Comparison of ENCODE assay signal across 2 cellular contexts in genomic region chr20:23232679-23233308, GRCh38.
TF ChIP-seq lines count a peak whose summit lies in the region.

No MANE protein-coding gene starts in this region.

TF ChIP-seq in IMR-90, 13 proteins besides CTCF, POLR2A, EP300 and RAD21 (continued from another document):
- TF ChIP-seq, protein P1, sequence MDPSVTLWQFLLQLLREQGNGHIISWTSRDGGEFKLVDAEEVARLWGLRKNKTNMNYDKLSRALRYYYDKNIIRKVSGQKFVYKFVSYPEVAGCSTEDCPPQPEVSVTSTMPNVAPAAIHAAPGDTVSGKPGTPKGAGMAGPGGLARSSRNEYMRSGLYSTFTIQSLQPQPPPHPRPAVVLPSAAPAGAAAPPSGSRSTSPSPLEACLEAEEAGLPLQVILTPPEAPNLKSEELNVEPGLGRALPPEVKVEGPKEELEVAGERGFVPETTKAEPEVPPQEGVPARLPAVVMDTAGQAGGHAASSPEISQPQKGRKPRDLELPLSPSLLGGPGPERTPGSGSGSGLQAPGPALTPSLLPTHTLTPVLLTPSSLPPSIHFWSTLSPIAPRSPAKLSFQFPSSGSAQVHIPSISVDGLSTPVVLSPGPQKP (IDR thresholded peaks at IDR 0.05; ENCODE audit: borderline replicate concordance, low read depth, low read length) = no peak
- TF ChIP-seq USF2 (IDR thresholded peaks at IDR 0.05; ENCODE audit: low read depth, low read length) (no peak), RFX5 (IDR thresholded peaks at IDR 0.05; ENCODE audit: low read depth, low read length) (no peak), CEBPB (IDR thresholded peaks at IDR 0.05; ENCODE audit: low read depth, low read length) (no peak), MXI1 (IDR thresholded peaks at IDR 0.05; ENCODE audit: borderline replicate concordance, low read depth, low read length) (no peak), FOS (IDR thresholded peaks at IDR 0.05; ENCODE audit: low read depth, low read length) (no peak)
TF ChIP-seq in IMR-90: peak in this region for 0.

TF ChIP-seq in HepG2, 621 proteins besides CTCF, POLR2A, EP300 and RAD21 (continued from another document and continues in another):
- TF ChIP-seq ZNF280B (CRISPR knock-in tag; IDR thresholded peaks at IDR 0.05; ENCODE audit: borderline replicate concordance) (peak; percentile 69; the same call in 1 of the 2 replicates), SNAI1 (CRISPR knock-in tag; IDR thresholded peaks at IDR 0.05; ENCODE audit: borderline replicate concordance) (no peak), ZNF839 (CRISPR knock-in tag; IDR thresholded peaks at IDR 0.05; ENCODE audit: borderline replicate concordance) (peak; percentile 80; the same call in 1 of the 2 replicates), FLYWCH1 (CRISPR knock-in tag; IDR thresholded peaks at IDR 0.05) (no peak), MIER3 (CRISPR knock-in tag; IDR thresholded peaks at IDR 0.05; ENCODE audit: borderline replicate concordance) (no peak), SCMH1 (CRISPR knock-in tag; IDR thresholded peaks at IDR 0.05; ENCODE audit: borderline replicate concordance) (no peak), SMAD3 (CRISPR knock-in tag; IDR thresholded peaks at IDR 0.05) (no peak), FOXP4 (CRISPR knock-in tag; IDR thresholded peaks at IDR 0.05) (peak; percentile 48), GABPA (IDR thresholded peaks at IDR 0.05; ENCODE audit: low read depth, low read length) (no peak), GABPA (CRISPR knock-in tag; IDR thresholded peaks at IDR 0.05; ENCODE audit: low read depth) (no peak), CBX1 (IDR thresholded peaks at IDR 0.05; ENCODE audit: low read depth) (no peak), PLRG1 (conservative IDR thresholded peaks at IDR 0.05) (no peak), SRSF4 (IDR thresholded peaks at IDR 0.05; ENCODE audit: low read depth, low read length, poor library complexity, severe bottlenecking) (no peak), ZNF207 (IDR thresholded peaks at IDR 0.05; ENCODE audit: borderline replicate concordance) (no peak), ZNF430 (CRISPR knock-in tag; IDR thresholded peaks at IDR 0.05) (peak; percentile 42; the same call in 1 of the 2 replicates), CBX5 (CRISPR knock-in tag; IDR thresholded peaks at IDR 0.05; ENCODE audit: borderline replicate concordance) (0 out of 2 replicates have a peak, but pooled peaks have one; percentile 56), ZIK1 (CRISPR knock-in tag; IDR thresholded peaks at IDR 0.05; ENCODE audit: borderline replicate concordance, low read depth) (no peak), ATF7-NPFF (CRISPR knock-in tag; IDR thresholded peaks at IDR 0.05; ENCODE audit: low read depth) (no peak), RFX5 (IDR thresholded peaks at IDR 0.05; ENCODE audit: low read depth, low read length) (no peak), ZNF891 (CRISPR knock-in tag; IDR thresholded peaks at IDR 0.05) (peak; percentile 79; the same call in 1 of the 2 replicates), MZF1 (CRISPR knock-in tag; IDR thresholded peaks at IDR 0.05; ENCODE audit: borderline replicate concordance) (no peak), TEAD2 (CRISPR knock-in tag; IDR thresholded peaks at IDR 0.05) (no peak), FOSL1 (CRISPR knock-in tag; IDR thresholded peaks at IDR 0.05; ENCODE audit: borderline replicate concordance) (no peak; the same call in 1 of the 2 replicates), NR2F2 (IDR thresholded peaks at IDR 0.05; ENCODE audit: borderline replicate concordance, low read depth) (no peak), ZNF317 (CRISPR knock-in tag; IDR thresholded peaks at IDR 0.05) (peak; percentile 76), MAFK (conservative IDR thresholded peaks at IDR 0.05 in 1 of 2, IDR thresholded peaks at IDR 0.05 in 1 of 2; ENCODE audit: low read length in 2 of 2) (no peak), TAF1 (CRISPR knock-in tag; IDR thresholded peaks at IDR 0.05) (no peak), CC2D1A (CRISPR knock-in tag; IDR thresholded peaks at IDR 0.05) (no peak), ZNF883 (CRISPR knock-in tag; IDR thresholded peaks at IDR 0.05; ENCODE audit: not compliant biosample characterization) (no peak), HMG20A (CRISPR knock-in tag; IDR thresholded peaks at IDR 0.05; ENCODE audit: borderline replicate concordance) (no peak), ARID2 (CRISPR knock-in tag; IDR thresholded peaks at IDR 0.05; ENCODE audit: borderline replicate concordance) (no peak), SIX1 (CRISPR knock-in tag; IDR thresholded peaks at IDR 0.05; ENCODE audit: borderline replicate concordance) (no peak), FOXA1 (IDR thresholded peaks at IDR 0.05) (peak; percentile 43; the same call in 1 of the 2 replicates), FOXA1 (CRISPR knock-in tag; IDR thresholded peaks at IDR 0.05) (peak; percentile 79)
- TF ChIP-seq, protein P2, sequence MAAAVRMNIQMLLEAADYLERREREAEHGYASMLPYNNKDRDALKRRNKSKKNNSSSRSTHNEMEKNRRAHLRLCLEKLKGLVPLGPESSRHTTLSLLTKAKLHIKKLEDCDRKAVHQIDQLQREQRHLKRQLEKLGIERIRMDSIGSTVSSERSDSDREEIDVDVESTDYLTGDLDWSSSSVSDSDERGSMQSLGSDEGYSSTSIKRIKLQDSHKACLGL (CRISPR knock-in tag; IDR thresholded peaks at IDR 0.05) = no peak
- TF ChIP-seq, protein P3, sequence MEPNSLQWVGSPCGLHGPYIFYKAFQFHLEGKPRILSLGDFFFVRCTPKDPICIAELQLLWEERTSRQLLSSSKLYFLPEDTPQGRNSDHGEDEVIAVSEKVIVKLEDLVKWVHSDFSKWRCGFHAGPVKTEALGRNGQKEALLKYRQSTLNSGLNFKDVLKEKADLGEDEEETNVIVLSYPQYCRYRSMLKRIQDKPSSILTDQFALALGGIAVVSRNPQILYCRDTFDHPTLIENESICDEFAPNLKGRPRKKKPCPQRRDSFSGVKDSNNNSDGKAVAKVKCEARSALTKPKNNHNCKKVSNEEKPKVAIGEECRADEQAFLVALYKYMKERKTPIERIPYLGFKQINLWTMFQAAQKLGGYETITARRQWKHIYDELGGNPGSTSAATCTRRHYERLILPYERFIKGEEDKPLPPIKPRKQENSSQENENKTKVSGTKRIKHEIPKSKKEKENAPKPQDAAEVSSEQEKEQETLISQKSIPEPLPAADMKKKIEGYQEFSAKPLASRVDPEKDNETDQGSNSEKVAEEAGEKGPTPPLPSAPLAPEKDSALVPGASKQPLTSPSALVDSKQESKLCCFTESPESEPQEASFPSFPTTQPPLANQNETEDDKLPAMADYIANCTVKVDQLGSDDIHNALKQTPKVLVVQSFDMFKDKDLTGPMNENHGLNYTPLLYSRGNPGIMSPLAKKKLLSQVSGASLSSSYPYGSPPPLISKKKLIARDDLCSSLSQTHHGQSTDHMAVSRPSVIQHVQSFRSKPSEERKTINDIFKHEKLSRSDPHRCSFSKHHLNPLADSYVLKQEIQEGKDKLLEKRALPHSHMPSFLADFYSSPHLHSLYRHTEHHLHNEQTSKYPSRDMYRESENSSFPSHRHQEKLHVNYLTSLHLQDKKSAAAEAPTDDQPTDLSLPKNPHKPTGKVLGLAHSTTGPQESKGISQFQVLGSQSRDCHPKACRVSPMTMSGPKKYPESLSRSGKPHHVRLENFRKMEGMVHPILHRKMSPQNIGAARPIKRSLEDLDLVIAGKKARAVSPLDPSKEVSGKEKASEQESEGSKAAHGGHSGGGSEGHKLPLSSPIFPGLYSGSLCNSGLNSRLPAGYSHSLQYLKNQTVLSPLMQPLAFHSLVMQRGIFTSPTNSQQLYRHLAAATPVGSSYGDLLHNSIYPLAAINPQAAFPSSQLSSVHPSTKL (CRISPR knock-in tag; IDR thresholded peaks at IDR 0.05) = peak; percentile 27; the same call in 1 of the 2 replicates
- TF ChIP-seq, protein P4, sequence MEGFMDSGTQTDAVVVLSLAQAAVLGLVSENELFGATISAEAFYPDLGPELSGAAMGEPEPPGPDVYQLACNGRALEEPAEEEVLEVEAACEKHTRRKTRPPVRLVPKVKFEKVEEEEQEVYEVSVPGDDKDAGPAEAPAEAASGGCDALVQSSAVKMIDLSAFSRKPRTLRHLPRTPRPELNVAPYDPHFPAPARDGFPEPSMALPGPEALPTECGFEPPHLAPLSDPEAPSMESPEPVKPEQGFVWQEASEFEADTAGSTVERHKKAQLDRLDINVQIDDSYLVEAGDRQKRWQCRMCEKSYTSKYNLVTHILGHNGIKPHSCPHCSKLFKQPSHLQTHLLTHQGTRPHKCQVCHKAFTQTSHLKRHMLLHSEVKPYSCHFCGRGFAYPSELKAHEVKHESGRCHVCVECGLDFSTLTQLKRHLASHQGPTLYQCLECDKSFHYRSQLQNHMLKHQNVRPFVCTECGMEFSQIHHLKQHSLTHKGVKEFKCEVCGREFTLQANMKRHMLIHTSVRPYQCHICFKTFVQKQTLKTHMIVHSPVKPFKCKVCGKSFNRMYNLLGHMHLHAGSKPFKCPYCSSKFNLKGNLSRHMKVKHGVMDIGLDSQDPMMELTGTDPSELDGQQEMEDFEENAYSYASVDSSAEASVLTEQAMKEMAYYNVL (CRISPR knock-in tag; IDR thresholded peaks at IDR 0.05; ENCODE audit: borderline replicate concordance) = no peak
- TF ChIP-seq, protein P5, sequence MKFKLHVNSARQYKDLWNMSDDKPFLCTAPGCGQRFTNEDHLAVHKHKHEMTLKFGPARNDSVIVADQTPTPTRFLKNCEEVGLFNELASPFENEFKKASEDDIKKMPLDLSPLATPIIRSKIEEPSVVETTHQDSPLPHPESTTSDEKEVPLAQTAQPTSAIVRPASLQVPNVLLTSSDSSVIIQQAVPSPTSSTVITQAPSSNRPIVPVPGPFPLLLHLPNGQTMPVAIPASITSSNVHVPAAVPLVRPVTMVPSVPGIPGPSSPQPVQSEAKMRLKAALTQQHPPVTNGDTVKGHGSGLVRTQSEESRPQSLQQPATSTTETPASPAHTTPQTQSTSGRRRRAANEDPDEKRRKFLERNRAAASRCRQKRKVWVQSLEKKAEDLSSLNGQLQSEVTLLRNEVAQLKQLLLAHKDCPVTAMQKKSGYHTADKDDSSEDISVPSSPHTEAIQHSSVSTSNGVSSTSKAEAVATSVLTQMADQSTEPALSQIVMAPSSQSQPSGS (CRISPR knock-in tag; IDR thresholded peaks at IDR 0.05) = peak; percentile 22; the same call in 1 of the 2 replicates
- TF ChIP-seq, protein P6, sequence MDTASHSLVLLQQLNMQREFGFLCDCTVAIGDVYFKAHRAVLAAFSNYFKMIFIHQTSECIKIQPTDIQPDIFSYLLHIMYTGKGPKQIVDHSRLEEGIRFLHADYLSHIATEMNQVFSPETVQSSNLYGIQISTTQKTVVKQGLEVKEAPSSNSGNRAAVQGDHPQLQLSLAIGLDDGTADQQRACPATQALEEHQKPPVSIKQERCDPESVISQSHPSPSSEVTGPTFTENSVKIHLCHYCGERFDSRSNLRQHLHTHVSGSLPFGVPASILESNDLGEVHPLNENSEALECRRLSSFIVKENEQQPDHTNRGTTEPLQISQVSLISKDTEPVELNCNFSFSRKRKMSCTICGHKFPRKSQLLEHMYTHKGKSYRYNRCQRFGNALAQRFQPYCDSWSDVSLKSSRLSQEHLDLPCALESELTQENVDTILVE (CRISPR knock-in tag; IDR thresholded peaks at IDR 0.05) = no peak
- TF ChIP-seq, protein P7, sequence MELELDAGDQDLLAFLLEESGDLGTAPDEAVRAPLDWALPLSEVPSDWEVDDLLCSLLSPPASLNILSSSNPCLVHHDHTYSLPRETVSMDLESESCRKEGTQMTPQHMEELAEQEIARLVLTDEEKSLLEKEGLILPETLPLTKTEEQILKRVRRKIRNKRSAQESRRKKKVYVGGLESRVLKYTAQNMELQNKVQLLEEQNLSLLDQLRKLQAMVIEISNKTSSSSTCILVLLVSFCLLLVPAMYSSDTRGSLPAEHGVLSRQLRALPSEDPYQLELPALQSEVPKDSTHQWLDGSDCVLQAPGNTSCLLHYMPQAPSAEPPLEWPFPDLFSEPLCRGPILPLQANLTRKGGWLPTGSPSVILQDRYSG (CRISPR knock-in tag; IDR thresholded peaks at IDR 0.05) = no peak
- TF ChIP-seq, protein P8, sequence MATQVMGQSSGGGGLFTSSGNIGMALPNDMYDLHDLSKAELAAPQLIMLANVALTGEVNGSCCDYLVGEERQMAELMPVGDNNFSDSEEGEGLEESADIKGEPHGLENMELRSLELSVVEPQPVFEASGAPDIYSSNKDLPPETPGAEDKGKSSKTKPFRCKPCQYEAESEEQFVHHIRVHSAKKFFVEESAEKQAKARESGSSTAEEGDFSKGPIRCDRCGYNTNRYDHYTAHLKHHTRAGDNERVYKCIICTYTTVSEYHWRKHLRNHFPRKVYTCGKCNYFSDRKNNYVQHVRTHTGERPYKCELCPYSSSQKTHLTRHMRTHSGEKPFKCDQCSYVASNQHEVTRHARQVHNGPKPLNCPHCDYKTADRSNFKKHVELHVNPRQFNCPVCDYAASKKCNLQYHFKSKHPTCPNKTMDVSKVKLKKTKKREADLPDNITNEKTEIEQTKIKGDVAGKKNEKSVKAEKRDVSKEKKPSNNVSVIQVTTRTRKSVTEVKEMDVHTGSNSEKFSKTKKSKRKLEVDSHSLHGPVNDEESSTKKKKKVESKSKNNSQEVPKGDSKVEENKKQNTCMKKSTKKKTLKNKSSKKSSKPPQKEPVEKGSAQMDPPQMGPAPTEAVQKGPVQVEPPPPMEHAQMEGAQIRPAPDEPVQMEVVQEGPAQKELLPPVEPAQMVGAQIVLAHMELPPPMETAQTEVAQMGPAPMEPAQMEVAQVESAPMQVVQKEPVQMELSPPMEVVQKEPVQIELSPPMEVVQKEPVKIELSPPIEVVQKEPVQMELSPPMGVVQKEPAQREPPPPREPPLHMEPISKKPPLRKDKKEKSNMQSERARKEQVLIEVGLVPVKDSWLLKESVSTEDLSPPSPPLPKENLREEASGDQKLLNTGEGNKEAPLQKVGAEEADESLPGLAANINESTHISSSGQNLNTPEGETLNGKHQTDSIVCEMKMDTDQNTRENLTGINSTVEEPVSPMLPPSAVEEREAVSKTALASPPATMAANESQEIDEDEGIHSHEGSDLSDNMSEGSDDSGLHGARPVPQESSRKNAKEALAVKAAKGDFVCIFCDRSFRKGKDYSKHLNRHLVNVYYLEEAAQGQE (IDR thresholded peaks at IDR 0.05; ENCODE audit: borderline replicate concordance in 1 of 2, low read depth in 1 of 2, low read length in 2 of 2) = no peak
